33 cellular contexts compared by ENCODE assay signal in genomic region chr1:31228986-31229385, GRCh38. TPM values are rescaled to one million over a fixed set of nuclear protein-coding genes. Genes with fewer than 3 reads are reported as not detected.
"Had no signal": no experiment of that assay in that cellular context is flagged by ENCODE, and none has a peak within 500 bp of the region (broad histone marks: within the 10 kb centered on the region; RNA-seq: fewer than 3 reads in every experiment).

No MANE protein-coding gene starts in this region.

- H3K4me1 Mint-ChIP-seq: immature natural killer cell; memory B cell; naive B cell; stimulated activated naive CD8-positive, alpha-beta T cell treated with anti-CD3 and anti-CD28 coated beads, Interleukin-15, amount 100 ng/mL, for 72 hours had no signal

- DNase-seq: dermis blood vessel endothelial cell; effector memory CD4-positive, alpha-beta T cell; foreskin melanocyte; hypothalamus; immature natural killer cell; islet precursor cell; left ventricle myocardium superior; lower lobe of right lung; naive B cell; stimulated activated CD4-positive, alpha-beta T cell treated with anti-CD3 and anti-CD28 coated beads, Interleukin-12 subunit alpha, Interleukin-12 subunit beta, amount 100 ng/mL, for 4 hours; stimulated activated CD4-positive, alpha-beta T cell treated with anti-CD3 and anti-CD28 coated beads, Interleukin-1b, Interleukin-23, amount 100 ng/mL, for 48 hours; stimulated activated CD4-positive, alpha-beta T cell treated with anti-CD3 and anti-CD28 coated beads, Interleukin-4, amount 100 ng/mL, for 1 hour; stimulated activated CD8-positive, alpha-beta memory T cell treated with anti-CD3 and anti-CD28 coated beads, Interleukin-4, amount 100 ng/mL, for 48 hours; stimulated activated naive CD4-positive, alpha-beta T cell; stimulated activated naive CD8-positive, alpha-beta T cell treated with anti-CD3 and anti-CD28 coated beads, Interleukin-15, amount 100 ng/mL, for 72 hours; trophoblast cell had no signal

- FAIRE-seq: endometrium had no signal

- H3K4me3 Mint-ChIP-seq: immature natural killer cell; memory B cell; mesothelial cell of epicardium; naive B cell; nephron; stimulated activated naive CD8-positive, alpha-beta T cell treated with anti-CD3 and anti-CD28 coated beads, Interleukin-15, amount 100 ng/mL, for 72 hours had no signal

- H3K4me3 ChIP-seq: coronary artery, esophagus muscularis mucosa, lower lobe of right lung, mucosa of descending colon, neural progenitor cell, prostate gland, right atrium auricular region, smooth muscle cell, suprapubic skin, vagina had no signal

- H3K36me3 Mint-ChIP-seq: immature natural killer cell, memory B cell, mesothelial cell of epicardium, naive B cell, neural progenitor cell had no signal

- H3K27me3 ChIP-seq: neural progenitor cell, right atrium auricular region, suprapubic skin, vagina had no signal

- H3K4me1 ChIP-seq: esophagus muscularis mucosa, lower lobe of right lung, parathyroid adenoma, prostate gland, right atrium auricular region, vagina had no signal

- H3K27ac Mint-ChIP-seq: immature natural killer cell; memory B cell; mesothelial cell of epicardium; nephron; neural progenitor cell; stimulated activated naive CD8-positive, alpha-beta T cell treated with anti-CD3 and anti-CD28 coated beads, Interleukin-15, amount 100 ng/mL, for 72 hours had no signal

- H3K79me2 ChIP-seq: parathyroid adenoma had no signal

- H3K27ac ChIP-seq: coronary artery, esophagus muscularis mucosa, lower lobe of right lung, neural progenitor cell, parathyroid adenoma, prostate gland, right atrium auricular region, suprapubic skin, vagina had no signal

- H3K9me3 Mint-ChIP-seq: immature natural killer cell; memory B cell; mesothelial cell of epicardium; naive B cell; nephron; neural progenitor cell; stimulated activated naive CD8-positive, alpha-beta T cell treated with anti-CD3 and anti-CD28 coated beads, Interleukin-15, amount 100 ng/mL, for 72 hours had no signal

- ATAC-seq: left ventricle myocardium superior; lower lobe of right lung; mucosa of descending colon; sciatic nerve; stimulated activated naive CD8-positive, alpha-beta T cell treated with anti-CD3 and anti-CD28 coated beads, Interleukin-15, amount 100 ng/mL, for 72 hours had no signal

- H3K9me3 ChIP-seq: esophagus muscularis mucosa, lower lobe of right lung, mucosa of descending colon, prostate gland, right atrium auricular region, suprapubic skin, vagina had no signal

- H2AFZ ChIP-seq: neural progenitor cell, parathyroid adenoma had no signal

- H3K36me3 ChIP-seq: esophagus muscularis mucosa, lower lobe of right lung, neural progenitor cell, prostate gland, right atrium auricular region, suprapubic skin, vagina had no signal

- H3K4me2 ChIP-seq: neural progenitor cell, smooth muscle cell had no signal

- H3K9ac ChIP-seq: neural progenitor cell, parathyroid adenoma had no signal

RNA-seq across cellular contexts. Expression of gene NKAIN1, which starts 10.7 kb away (rescaled TPM):
- total RNA-seq: dermis blood vessel endothelial cell, esophagus muscularis mucosa, left ventricle myocardium superior, lower lobe of right lung, osteoblast, right atrium auricular region, smooth muscle cell, ureter, vagina had no signal
